In genomic region chr4:155666701-155667537, GRCh38 we compare ENCODE assay signal across 8 cellular contexts. TPM values are rescaled to one million over a fixed set of nuclear protein-coding genes. Genes with fewer than 3 reads are reported as not detected.
DNase-seq lines count a peak whose midpoint lies in the region; ATAC-seq and TF ChIP-seq lines count a peak whose summit lies in the region.

Gene GUCY1A1 (plus strand): TSS chr4:155666848. CDS start chr4:155696868, 30,020 bp downstream.

- TF ChIP-seq CTCF in AG09309 (IDR thresholded peaks at IDR 0.05; ENCODE audit: control insufficient read depth, insufficient read depth, low read depth, low read length, missing control alignments), result no peak
- TF ChIP-seq CTCF in right lobe of liver (IDR thresholded peaks at IDR 0.05), result no peak

- H3K9me3 ChIP-seq in duodenal mucosa (ENCODE audit: control insufficient read depth in 1 of 2, low read length in 2 of 2) (no peaks in the 10 kb centered on the region), right lobe of liver (no peaks in the 10 kb centered on the region)

- WGBS in right lobe of liver (ENCODE audit: insufficient coverage, low coverage, low lambda C conversion rate, missing lambda C conversion rate), result 3% methylated on average over 20 of the region's 49 CpGs

- H3K27me3 ChIP-seq in duodenal mucosa (ENCODE audit: control insufficient read depth in 1 of 2, insufficient read depth in 2 of 2, low read length in 2 of 2), result no peaks in the 10 kb centered on the region
- peaks cover 0 to 5% of the 10 kb centered on the region in 2 donors for H3K27me3 ChIP-seq in right lobe of liver

- H3K4me3 ChIP-seq in AG09309 (ENCODE audit: control insufficient read depth, low read depth, low read length) (peak within 1 kb of the TSS; percentile 46), duodenal mucosa (ENCODE audit: low read depth in 1 of 2, low read length in 2 of 2) (peak within 1 kb of the TSS; percentile 76 to 77), right lobe of liver (peak within 1 kb of the TSS; percentile 50 to 53 (median 53))

- H3K27ac ChIP-seq in duodenal mucosa (ENCODE audit: low read depth, low read length) (peak within 1 kb of the TSS; percentile 72), right lobe of liver (peak within 1 kb of the TSS; percentile 60 to 84 (median 70))

- ATAC-seq in GM18867 (IDR thresholded peaks at IDR 0.05; ENCODE audit: unreplicated experiment) (peak; percentile 46), HG03066 (IDR thresholded peaks at IDR 0.05; ENCODE audit: low read depth, unreplicated experiment) (peak; percentile 56), SK-N-SH treated with all-trans-retinoic acid at 6 μM for 48 hours (peak; percentile 70), right lobe of liver (peak; percentile 60 to 73 (median 71))

- peaks cover 2 to 4% of the 10 kb centered on the region in 2 donors for H3K4me1 ChIP-seq in duodenal mucosa (ENCODE audit: control insufficient read depth in 1 of 2, insufficient read depth in 2 of 2, low read length in 2 of 2)
- H3K4me1 ChIP-seq in right lobe of liver, result no peaks in the 10 kb centered on the region

- DNase-seq in AG09309 (ENCODE audit: low read depth) (no peak), right lobe of liver (peak; percentile 47 to 63 (median 60)), NCI-H2029 (lab: John Stamatoyannopoulos, UW) (no peak)
- DNase-seq in stimulated activated CD8-positive, alpha-beta memory T cell treated with anti-CD3 and anti-CD28 coated beads, Interleukin-4, amount 100 ng/mL, for 48 hours, result peak; percentile 38

- TF ChIP-seq POLR2A in right lobe of liver (IDR thresholded peaks at IDR 0.05), result no peak

- intact Hi-C loops in right lobe of liver (cut with DNase I), result no loop called here

- no peaks in the 10 kb centered on the region for H3K36me3 ChIP-seq in duodenal mucosa (ENCODE audit: control insufficient read depth in 1 of 2, insufficient read depth in 2 of 2, low read length in 2 of 2)
- no peaks in the 10 kb centered on the region for H3K36me3 ChIP-seq in right lobe of liver

- peak within 1 kb of the TSS; percentile 66 to 69 for H3K9ac ChIP-seq in duodenal mucosa (ENCODE audit: low read depth in 1 of 2, low read length in 2 of 2)

TF ChIP-seq in SK-N-SH treated with all-trans-retinoic acid at 6 μM for 48 hours, 23 proteins besides CTCF, POLR2A, EP300 and RAD21:
- no peak for TF ChIP-seq TOX (CRISPR knock-in tag; IDR thresholded peaks at IDR 0.05; ENCODE audit: borderline replicate concordance)
- TF ChIP-seq CSDC2 (CRISPR knock-in tag; IDR thresholded peaks at IDR 0.05), result no peak
- TF ChIP-seq ISL1 (CRISPR knock-in tag; IDR thresholded peaks at IDR 0.05), result no peak
- TF ChIP-seq ARNTL (CRISPR knock-in tag; IDR thresholded peaks at IDR 0.05; ENCODE audit: borderline replicate concordance, low read depth), result no peak
- TF ChIP-seq BACH2 (CRISPR knock-in tag; IDR thresholded peaks at IDR 0.05; ENCODE audit: borderline replicate concordance), result no peak
- no peak for TF ChIP-seq OSR1 (CRISPR knock-in tag; IDR thresholded peaks at IDR 0.05)
- TF ChIP-seq SNAI2 (CRISPR knock-in tag; IDR thresholded peaks at IDR 0.05), result no peak
- TF ChIP-seq ZNF8 (CRISPR knock-in tag; IDR thresholded peaks at IDR 0.05), result no peak
- no peak for TF ChIP-seq TSHZ2 (CRISPR knock-in tag; IDR thresholded peaks at IDR 0.05)
- no peak for TF ChIP-seq RARB (CRISPR knock-in tag; IDR thresholded peaks at IDR 0.05)
- no peak for TF ChIP-seq PPARA (CRISPR knock-in tag; IDR thresholded peaks at IDR 0.05; ENCODE audit: borderline replicate concordance)
- no peak for TF ChIP-seq CREB5 (CRISPR knock-in tag; IDR thresholded peaks at IDR 0.05; ENCODE audit: low read depth)
- TF ChIP-seq GLIS3 (CRISPR knock-in tag; IDR thresholded peaks at IDR 0.05), result no peak

RNA-seq across cellular contexts. Expression of gene GUCY1A1, which starts in this region (rescaled TPM):
- 1 to 10 TPM; 3.7 to 7.8 (median 6.5) TPM for total RNA-seq in right lobe of liver

Comparison
In these comparisons a context has a peak if more than half of its experiments do, and no peak if none do; other contexts are left out.
1. DNase-seq: peak in right lobe of liver (3 of 3) and stimulated activated CD8-positive, alpha-beta memory T cell treated with anti-CD3 and anti-CD28 coated beads, Interleukin-4, amount 100 ng/mL, for 48 hours (single experiment); none in AG09309 (single experiment) and NCI-H2029 (single experiment).
2. Peak in every context shown above with its lines, with median percentiles within 50 percentile points of each other: H3K4me3 ChIP-seq and ATAC-seq.